In genomic region chr22:35023692-35024363, GRCh38 we compare ENCODE assay signal across 8 cellular contexts. TPM values are rescaled to one million over a fixed set of nuclear protein-coding genes. Genes with fewer than 3 reads are reported as not detected.
DNase-seq lines count a peak whose midpoint lies in the region; ATAC-seq and TF ChIP-seq lines count a peak whose summit lies in the region.

No MANE protein-coding gene starts in this region.

- no peak for TF ChIP-seq POLR2A in stomach (IDR thresholded peaks at IDR 0.05)

- H3K27ac Mint-ChIP-seq in activated CD8-positive, alpha-beta T cell treated with anti-CD3 and anti-CD28 coated beads, Interleukin-2, amount 10 ng/mL, durations not matched to agents 7 days and 5 days, result no peak overlapping the region
- H3K27ac Mint-ChIP-seq in naive B cell, result peak overlapping the region in 1 of 6 donors; percentile 76

- DNase-seq in NCI-H510A treated with DMSO at 0.1 percent for 48 hours (lab: John Stamatoyannopoulos, UW) (peak; percentile 22), NCI-H510A (lab: John Stamatoyannopoulos, UW) (no peak), NCI-H2227 (lab: John Stamatoyannopoulos, UW; ENCODE audit: unreplicated experiment) (peak; percentile 83), naive B cell (peak; percentile 38), stomach (peak; percentile 71)
- DNase-seq in activated CD8-positive, alpha-beta T cell treated with anti-CD3 and anti-CD28 coated beads, Interleukin-2, amount 10 ng/mL, durations not matched to agents 7 days and 5 days, result peak; percentile 74

- H3K36me3 ChIP-seq in stomach, result no peaks in the 10 kb centered on the region

- no peaks in the 10 kb centered on the region for H3K36me3 Mint-ChIP-seq in activated CD8-positive, alpha-beta T cell treated with anti-CD3 and anti-CD28 coated beads, Interleukin-2, amount 10 ng/mL, durations not matched to agents 7 days and 5 days (ENCODE audit: low read depth)
- no peaks in the 10 kb centered on the region for H3K36me3 Mint-ChIP-seq in naive B cell

- no peaks in the 10 kb centered on the region for H3K4me1 Mint-ChIP-seq in activated CD8-positive, alpha-beta T cell treated with anti-CD3 and anti-CD28 coated beads, Interleukin-2, amount 10 ng/mL, durations not matched to agents 7 days and 5 days (ENCODE audit: low read depth)
- H3K4me1 Mint-ChIP-seq in naive B cell, result peaks cover 4 to 7% (median 6%) of the 10 kb centered on the region in 3 donors

- H3K4me1 ChIP-seq in stomach, result peaks cover 0 to 6% (median 3%) of the 10 kb centered on the region in 4 donors

- H3K27ac ChIP-seq in stomach, result no peak overlapping the region

- no peaks in the 10 kb centered on the region for H3K9me3 Mint-ChIP-seq in activated CD8-positive, alpha-beta T cell treated with anti-CD3 and anti-CD28 coated beads, Interleukin-2, amount 10 ng/mL, durations not matched to agents 7 days and 5 days (ENCODE audit: insufficient read depth)
- H3K9me3 Mint-ChIP-seq in naive B cell, result peaks cover 0 to 10% (median 0%) of the 10 kb centered on the region in 7 donors

- H3K9me3 ChIP-seq in stomach, result peaks cover 0 to 8% (median 0%) of the 10 kb centered on the region in 4 donors

- no peak for ATAC-seq in activated CD8-positive, alpha-beta T cell treated with anti-CD3 and anti-CD28 coated beads, Interleukin-2, amount 10 ng/mL, durations not matched to agents 7 days and 5 days
- peak; percentile 75 for ATAC-seq in esophagus mucosa
- ATAC-seq in naive B cell (ENCODE audit: low read depth in 2 of 2), result peak in 1 of 2 donors; percentile 30
- ATAC-seq in GM21390 (IDR thresholded peaks at IDR 0.05; ENCODE audit: unreplicated experiment), result no peak

- CTCF ChIA-PET in activated CD8-positive, alpha-beta T cell treated with anti-CD3 and anti-CD28 coated beads, Interleukin-2, amount 10 ng/mL, durations not matched to agents 7 days and 5 days (lab: Charles Lee), result interaction anchor here (0.8 to 1.4 kb wide), 4 partner anchors 12 to 609 kb away, joined by 3 to 4 read pairs (median 4); no protein-coding TSS in a partner anchor

- POLR2A ChIA-PET in activated CD8-positive, alpha-beta T cell treated with anti-CD3 and anti-CD28 coated beads, Interleukin-2, amount 10 ng/mL, durations not matched to agents 7 days and 5 days (lab: Charles Lee), result no interaction called here

- peaks cover 0 to 51% (median 8%) of the 10 kb centered on the region in 3 donors for H3K27me3 ChIP-seq in stomach

- no peak overlapping the region for H3K4me3 Mint-ChIP-seq in activated CD8-positive, alpha-beta T cell treated with anti-CD3 and anti-CD28 coated beads, Interleukin-2, amount 10 ng/mL, durations not matched to agents 7 days and 5 days
- peak overlapping the region in 1 of 8 donors; percentile 25 for H3K4me3 Mint-ChIP-seq in naive B cell

- 21 to 35% (median 24%) methylated on average over 15 to 25 of the region's 25 CpGs for WGBS in stomach, 5 donors

- intact Hi-C loops in stomach (cut with DNase I; ENCODE audit: low total_unique reads), result no loop called here

- peak in 5 of 7 experiments; percentile 57 to 76 (median 73) for TF ChIP-seq CTCF in stomach (IDR thresholded peaks at IDR 0.05)

- no peak overlapping the region for H3K4me3 ChIP-seq in stomach

- no peak for TF ChIP-seq EP300 in stomach (IDR thresholded peaks at IDR 0.05)

- H3K27me3 Mint-ChIP-seq in activated CD8-positive, alpha-beta T cell treated with anti-CD3 and anti-CD28 coated beads, Interleukin-2, amount 10 ng/mL, durations not matched to agents 7 days and 5 days (ENCODE audit: low read depth), result peaks cover 8% of the 10 kb centered on the region
- H3K27me3 Mint-ChIP-seq in naive B cell, result peaks cover 36 to 79% (median 52%) of the 10 kb centered on the region in 3 donors

RNA-seq across cellular contexts. Expression of gene ISX, which starts 42.1 kb away (rescaled TPM):
- not detected for total RNA-seq in activated CD8-positive, alpha-beta T cell treated with anti-CD3 and anti-CD28 coated beads, Interleukin-2, amount 10 ng/mL, durations not matched to agents 7 days and 5 days
- total RNA-seq in esophagus mucosa (not detected), stomach (10 to 100 TPM in 1 of 5 donors, under 1 TPM in 1, not detected in 3; 0.55 to 53.0 TPM)
- polyA plus RNA-seq in naive B cell (ENCODE audit: low read depth in 6 of 6) (not detected), stomach (not detected)
